In genomic region chr1:164637461-164638375, GRCh38 we compare ENCODE assay signal across 10 cellular contexts.
DNase-seq lines count a peak whose midpoint lies in the region; ATAC-seq lines count a peak whose summit lies in the region.
"Had no signal": no experiment of that assay in that cellular context is flagged by ENCODE, and none has a peak within 500 bp of the region (broad histone marks: within the 10 kb centered on the region; RNA-seq: fewer than 3 reads in every experiment).

No MANE protein-coding gene starts in this region.

- no peak for ATAC-seq in HG02588 (IDR thresholded peaks at IDR 0.05; ENCODE audit: unreplicated experiment)
- ATAC-seq: CD8-positive, alpha-beta T cell had no signal

- DNase-seq in ACHN (peak; percentile 83), NCI-H2107 (lab: John Stamatoyannopoulos, UW) (peak; percentile 30), cerebellum (ENCODE audit: low spot score) (peak; percentile 72), lung microvascular endothelial cell (ENCODE audit: low read depth in 2 of 2) (peak; percentile 28 to 38), GDM1 (lab: John Stamatoyannopoulos, UW) (no peak), foreskin melanocyte (no peak), putamen (ENCODE audit: low spot score) (no peak)
- DNase-seq: CD8-positive, alpha-beta T cell; effector CD4-positive, alpha-beta T cell had no signal

- in situ Hi-C loops in ACHN (cut with HindIII; ENCODE audit: low pct_ligation_motif_present, low pct_unique_long_range_greater_than_20kb, low sequenced_read_pairs), result no loop called here

Comparison
In these comparisons a context has a peak if more than half of its experiments do, and no peak if none do; other contexts are left out.
1. DNase-seq: peak in ACHN (single experiment), NCI-H2107 (single experiment), cerebellum (single experiment) and lung microvascular endothelial cell (2 of 2); none in GDM1 (single experiment), foreskin melanocyte (single experiment) and putamen (single experiment).